In the genomic region with DNA sequence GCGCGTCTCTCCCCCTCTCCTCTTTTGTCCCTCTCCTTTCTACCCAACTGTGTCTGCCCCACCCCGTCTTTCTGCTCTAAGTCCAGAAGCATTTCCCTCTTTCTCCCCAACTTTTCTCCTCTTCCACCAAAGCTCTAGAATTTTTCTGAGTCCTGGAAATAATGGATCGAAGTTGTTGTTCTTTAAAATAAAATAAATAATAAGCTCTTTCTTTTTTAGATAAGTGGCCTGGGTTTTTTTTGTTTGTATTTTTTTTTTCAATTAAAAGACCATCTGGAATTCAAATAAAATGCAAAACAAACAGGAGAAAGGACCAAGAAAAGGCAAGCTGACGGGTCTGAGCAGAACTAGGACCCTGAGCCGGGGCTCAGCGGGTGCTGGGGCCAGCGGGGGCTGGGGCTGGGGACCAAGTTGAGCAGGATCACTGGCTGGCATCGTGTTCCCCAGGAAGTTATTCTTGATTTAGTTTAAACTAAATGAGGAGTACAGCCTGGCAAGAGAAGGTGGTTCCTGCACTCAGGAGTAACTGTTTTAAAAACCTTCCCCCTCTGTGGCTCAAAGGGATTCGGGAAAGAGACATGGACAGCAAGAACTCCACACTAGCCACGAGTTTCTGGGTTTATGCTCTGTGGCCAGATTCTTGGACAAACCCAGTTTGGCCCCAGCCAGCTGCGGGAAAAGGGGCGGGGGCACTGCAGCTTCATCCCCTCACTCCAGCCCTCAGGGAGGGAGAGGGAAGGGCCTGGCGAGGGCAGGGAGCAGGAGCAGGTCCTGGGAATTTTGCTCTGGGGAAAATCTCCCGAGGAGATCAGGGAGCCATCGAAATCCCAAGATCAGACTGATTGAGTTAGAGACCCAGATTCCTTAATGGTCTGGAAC, we compare ENCODE assay signal across 1 cellular context.
TF ChIP-seq lines count a peak whose summit lies in the region.

No MANE protein-coding gene starts in this region.

TF ChIP-seq in HepG2, 621 proteins besides CTCF, POLR2A, EP300 and RAD21:
- TF ChIP-seq MAFF (IDR thresholded peaks at IDR 0.05; ENCODE audit: low read depth, low read length) (no peak), ZNF674 (CRISPR knock-in tag; IDR thresholded peaks at IDR 0.05; ENCODE audit: low read depth) (no peak), TCF7L2 (IDR thresholded peaks at IDR 0.05; ENCODE audit: low read depth, low read length) (no peak), CHD2 (IDR thresholded peaks at IDR 0.05; ENCODE audit: low read depth, low read length) (no peak), E2F1 (CRISPR knock-in tag; IDR thresholded peaks at IDR 0.05) (no peak), XRCC5 (optimal IDR thresholded peaks at IDR 0.05; ENCODE audit: low read length) (no peak), ZNF12 (CRISPR knock-in tag; IDR thresholded peaks at IDR 0.05) (no peak)
- TF ChIP-seq, protein P1, sequence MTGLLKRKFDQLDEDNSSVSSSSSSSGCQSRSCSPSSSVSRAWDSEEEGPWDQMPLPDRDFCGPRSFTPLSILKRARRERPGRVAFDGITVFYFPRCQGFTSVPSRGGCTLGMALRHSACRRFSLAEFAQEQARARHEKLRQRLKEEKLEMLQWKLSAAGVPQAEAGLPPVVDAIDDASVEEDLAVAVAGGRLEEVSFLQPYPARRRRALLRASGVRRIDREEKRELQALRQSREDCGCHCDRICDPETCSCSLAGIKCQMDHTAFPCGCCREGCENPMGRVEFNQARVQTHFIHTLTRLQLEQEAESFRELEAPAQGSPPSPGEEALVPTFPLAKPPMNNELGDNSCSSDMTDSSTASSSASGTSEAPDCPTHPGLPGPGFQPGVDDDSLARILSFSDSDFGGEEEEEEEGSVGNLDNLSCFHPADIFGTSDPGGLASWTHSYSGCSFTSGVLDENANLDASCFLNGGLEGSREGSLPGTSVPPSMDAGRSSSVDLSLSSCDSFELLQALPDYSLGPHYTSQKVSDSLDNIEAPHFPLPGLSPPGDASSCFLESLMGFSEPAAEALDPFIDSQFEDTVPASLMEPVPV (CRISPR knock-in tag; IDR thresholded peaks at IDR 0.05) = no peak
